ENCODE assay signal across 14 cellular contexts in genomic region chr1:205998457-205999241, GRCh38. TPM values are rescaled to one million over a fixed set of nuclear protein-coding genes. Genes with fewer than 3 reads are reported as not detected.
A peak's percentile ranks its signal among the peaks of the same experiment; 100 is the strongest.
DNase-seq lines count a peak whose midpoint lies in the region; TF ChIP-seq lines count a peak whose summit lies in the region.
"Had no signal": no experiment of that assay in that cellular context is flagged by ENCODE, and none has a peak within 500 bp of the region (broad histone marks: within the 10 kb centered on the region; RNA-seq: fewer than 3 reads in every experiment).

No MANE protein-coding gene starts in this region.

- H3K27me3 ChIP-seq in testis: no peaks in the 10 kb centered on the region

- H3K4me1 ChIP-seq in mesodermal cell (ENCODE audit: control insufficient read depth, insufficient read depth, low read length, poor library complexity, severe bottlenecking) (peaks cover 38% of the 10 kb centered on the region), testis (peaks cover 17% of the 10 kb centered on the region)

- TF ChIP-seq POLR2A in testis (IDR thresholded peaks at IDR 0.05): no peak

- in situ Hi-C loops in GM13977 (cut with MboI; ENCODE audit: low pct_unique_long_range_greater_than_20kb, low sequenced_read_pairs, unreplicated experiment): no loop called here

- POLR2A ChIA-PET in activated CD4-positive, alpha-beta memory T cell treated with anti-CD3 and anti-CD28 coated beads for 36 hours (lab: Charles Lee): no interaction called here
- POLR2A ChIA-PET in activated CD4-positive, alpha-beta memory T cell treated with anti-CD3 and anti-CD28 coated beads, Interleukin-2, amount 10 ng/mL, durations not matched to agents 7 days and 5 days (lab: Charles Lee): no interaction called here
- POLR2A ChIA-PET in GM10248 (lab: Yijun Ruan, JAX): no interaction called here

- H3K36me3 ChIP-seq in mesodermal cell (ENCODE audit: control insufficient read depth, insufficient read depth, low read length): no peaks in the 10 kb centered on the region
- H3K36me3 ChIP-seq in testis (ENCODE audit: low read depth, missing control alignments): no peaks in the 10 kb centered on the region

- no peak for TF ChIP-seq CTCF in testis (IDR thresholded peaks at IDR 0.05)
- TF ChIP-seq CTCF in GM13977 (IDR thresholded peaks at IDR 0.05; ENCODE audit: extremely low read depth, insufficient read depth, missing control alignments): no peak
- TF ChIP-seq CTCF in GM10248 (IDR thresholded peaks at IDR 0.05; ENCODE audit: control extremely low read depth, extremely low read depth, low read depth, missing control alignments): no peak

- peaks cover 10% of the 10 kb centered on the region for H3K27me3 Mint-ChIP-seq in activated CD4-positive, alpha-beta memory T cell treated with anti-CD3 and anti-CD28 coated beads for 36 hours
- H3K27me3 Mint-ChIP-seq in activated CD4-positive, alpha-beta memory T cell treated with anti-CD3 and anti-CD28 coated beads, Interleukin-2, amount 10 ng/mL, durations not matched to agents 7 days and 5 days: peaks cover 11% of the 10 kb centered on the region
- H3K27me3 Mint-ChIP-seq: activated naive CD4-positive, alpha-beta T cell treated with anti-CD3 and anti-CD28 coated beads, Interleukin-2, amount 50 U/mL, for 24 hours had no signal

- CTCF ChIA-PET in activated CD4-positive, alpha-beta memory T cell treated with anti-CD3 and anti-CD28 coated beads for 36 hours (lab: Charles Lee): interaction anchor here (1.3 to 3.8 kb wide), 6 partner anchors 13 to 207 kb away, joined by 3 to 23 read pairs (median 5); no protein-coding TSS in a partner anchor
- CTCF ChIA-PET in activated CD4-positive, alpha-beta memory T cell treated with anti-CD3 and anti-CD28 coated beads, Interleukin-2, amount 10 ng/mL, durations not matched to agents 7 days and 5 days (lab: Charles Lee): interaction anchor here (1.0 to 1.3 kb wide), 2 partner anchors 21 to 32 kb away, joined by 3 to 5 read pairs; no protein-coding TSS in a partner anchor
- CTCF ChIA-PET in GM10248 (lab: Yijun Ruan, JAX): interaction anchor here (1.0 to 6.0 kb wide), 9 partner anchors 13 to 129 kb away, joined by 3 to 41 read pairs (median 6); no protein-coding TSS in a partner anchor

- H3K9me3 Mint-ChIP-seq in activated CD4-positive, alpha-beta memory T cell treated with anti-CD3 and anti-CD28 coated beads for 36 hours: no peaks in the 10 kb centered on the region
- H3K9me3 Mint-ChIP-seq in activated CD4-positive, alpha-beta memory T cell treated with anti-CD3 and anti-CD28 coated beads, Interleukin-2, amount 10 ng/mL, durations not matched to agents 7 days and 5 days: no peaks in the 10 kb centered on the region
- H3K9me3 Mint-ChIP-seq: activated naive CD4-positive, alpha-beta T cell treated with anti-CD3 and anti-CD28 coated beads, Interleukin-2, amount 50 U/mL, for 24 hours had no signal

- no peak overlapping the region for H3K27ac Mint-ChIP-seq in activated CD4-positive, alpha-beta memory T cell treated with anti-CD3 and anti-CD28 coated beads for 36 hours
- H3K27ac Mint-ChIP-seq in activated CD4-positive, alpha-beta memory T cell treated with anti-CD3 and anti-CD28 coated beads, Interleukin-2, amount 10 ng/mL, durations not matched to agents 7 days and 5 days: no peak overlapping the region
- H3K27ac Mint-ChIP-seq: activated naive CD4-positive, alpha-beta T cell treated with anti-CD3 and anti-CD28 coated beads, Interleukin-2, amount 50 U/mL, for 24 hours; type B pancreatic cell had no signal

- H3K4me3 ChIP-seq in mesodermal cell (ENCODE audit: extremely low read depth, insufficient read depth, low read length, poor library complexity, severe bottlenecking): no peak overlapping the region
- no peak overlapping the region for H3K4me3 ChIP-seq in testis

- WGBS in mesodermal cell (ENCODE audit: insufficient coverage in 2 of 2), 2 experiments: 83 to 88% methylated on average over 7 of the region's 13 CpGs
- 74 to 92% methylated on average over 13 of the region's 13 CpGs for WGBS in testis, 2 donors

- peak; percentile 3 for DNase-seq in activated CD4-positive, alpha-beta memory T cell treated with anti-CD3 and anti-CD28 coated beads for 36 hours
- DNase-seq in activated CD4-positive, alpha-beta memory T cell treated with anti-CD3 and anti-CD28 coated beads, Interleukin-2, amount 10 ng/mL, durations not matched to agents 7 days and 5 days: no peak
- peak; percentile 89 for DNase-seq in globus pallidus (ENCODE audit: low spot score)
- DNase-seq in testis: peak; percentile 44
- no peak for DNase-seq in NK-92 (lab: John Stamatoyannopoulos, UW; ENCODE audit: unreplicated experiment)
- no peak for DNase-seq in GM13977 (ENCODE audit: low spot score)
- DNase-seq in GM10248 (ENCODE audit: extremely low spot score): no peak
- DNase-seq: GF-D8, NCI-H510A had no signal

- H3K4me1 Mint-ChIP-seq in activated CD4-positive, alpha-beta memory T cell treated with anti-CD3 and anti-CD28 coated beads for 36 hours (ENCODE audit: low read depth): peaks cover 20% of the 10 kb centered on the region
- peaks cover 7% of the 10 kb centered on the region for H3K4me1 Mint-ChIP-seq in activated CD4-positive, alpha-beta memory T cell treated with anti-CD3 and anti-CD28 coated beads, Interleukin-2, amount 10 ng/mL, durations not matched to agents 7 days and 5 days

- intact Hi-C loops in activated CD4-positive, alpha-beta memory T cell treated with anti-CD3 and anti-CD28 coated beads for 36 hours (cut with micrococcal nuclease): no loop called here
- intact Hi-C loops in testis (cut with DNase I; ENCODE audit: low total_unique reads): no loop called here

- H3K36me3 Mint-ChIP-seq in activated CD4-positive, alpha-beta memory T cell treated with anti-CD3 and anti-CD28 coated beads for 36 hours: no peaks in the 10 kb centered on the region
- H3K36me3 Mint-ChIP-seq in activated CD4-positive, alpha-beta memory T cell treated with anti-CD3 and anti-CD28 coated beads, Interleukin-2, amount 10 ng/mL, durations not matched to agents 7 days and 5 days (ENCODE audit: low read depth): no peaks in the 10 kb centered on the region
- H3K36me3 Mint-ChIP-seq: activated naive CD4-positive, alpha-beta T cell treated with anti-CD3 and anti-CD28 coated beads, Interleukin-2, amount 50 U/mL, for 24 hours; type B pancreatic cell had no signal

- no peak overlapping the region for H3K4me3 Mint-ChIP-seq in activated CD4-positive, alpha-beta memory T cell treated with anti-CD3 and anti-CD28 coated beads for 36 hours
- H3K4me3 Mint-ChIP-seq in activated CD4-positive, alpha-beta memory T cell treated with anti-CD3 and anti-CD28 coated beads, Interleukin-2, amount 10 ng/mL, durations not matched to agents 7 days and 5 days: no peak overlapping the region
- H3K4me3 Mint-ChIP-seq: activated naive CD4-positive, alpha-beta T cell treated with anti-CD3 and anti-CD28 coated beads, Interleukin-2, amount 50 U/mL, for 24 hours; type B pancreatic cell had no signal

- H3K27ac ChIP-seq in mesodermal cell (ENCODE audit: low read depth, low read length, severe bottlenecking) (peak overlapping the region; percentile 79), testis (no peak overlapping the region)

- peaks cover 6% of the 10 kb centered on the region for H3K9me3 ChIP-seq in mesodermal cell (ENCODE audit: control insufficient read depth, low read length)
- no peaks in the 10 kb centered on the region for H3K9me3 ChIP-seq in testis

RNA-seq across cellular contexts. Expression of gene RAB7B, which starts 4.5 kb away (rescaled TPM):
- total RNA-seq in activated CD4-positive, alpha-beta memory T cell treated with anti-CD3 and anti-CD28 coated beads for 36 hours: not detected
- not detected for total RNA-seq in activated CD4-positive, alpha-beta memory T cell treated with anti-CD3 and anti-CD28 coated beads, Interleukin-2, amount 10 ng/mL, durations not matched to agents 7 days and 5 days
- polyA plus RNA-seq in mesodermal cell (2013, experiment 1 of 2): 2.4 TPM
- polyA plus RNA-seq in mesodermal cell (2013, experiment 2 of 2): 1.6 TPM
- total RNA-seq in testis: 1 to 10 TPM; 1.7 to 8.4 TPM
- polyA plus RNA-seq in testis (ENCODE audit: insufficient read depth, low read depth, low replicate concordance): 6.2 TPM
- polyA plus RNA-seq: neural cell had no signal

RNA-seq across cellular contexts. Expression of gene CTSE, which starts 25.0 kb away (rescaled TPM):
- total RNA-seq in activated CD4-positive, alpha-beta memory T cell treated with anti-CD3 and anti-CD28 coated beads for 36 hours: not detected
- total RNA-seq in activated CD4-positive, alpha-beta memory T cell treated with anti-CD3 and anti-CD28 coated beads, Interleukin-2, amount 10 ng/mL, durations not matched to agents 7 days and 5 days: not detected
- 0.33 TPM for polyA plus RNA-seq in mesodermal cell (2013, experiment 1 of 2)
- polyA plus RNA-seq in mesodermal cell (2013, experiment 2 of 2): not detected
- total RNA-seq in testis: under 1 TPM in 1 of 2 donors, not detected in 1; 0.16 TPM
- polyA plus RNA-seq in testis (ENCODE audit: insufficient read depth, low read depth, low replicate concordance): 0.98 TPM
- polyA plus RNA-seq: neural cell had no signal

RNA-seq across cellular contexts. Expression of gene RHEX, which starts 54.3 kb away (rescaled TPM):
- total RNA-seq in activated CD4-positive, alpha-beta memory T cell treated with anti-CD3 and anti-CD28 coated beads for 36 hours: not detected
- not detected for total RNA-seq in activated CD4-positive, alpha-beta memory T cell treated with anti-CD3 and anti-CD28 coated beads, Interleukin-2, amount 10 ng/mL, durations not matched to agents 7 days and 5 days
- polyA plus RNA-seq in mesodermal cell (2013, experiment 1 of 2): not detected
- polyA plus RNA-seq in mesodermal cell (2013, experiment 2 of 2): not detected
- 1 to 10 TPM; 2.4 to 3.0 TPM for total RNA-seq in testis
- 2.9 TPM for polyA plus RNA-seq in testis (ENCODE audit: insufficient read depth, low read depth, low replicate concordance)
- total RNA-seq: MCF 10A had no signal
- polyA plus RNA-seq: neural cell had no signal

RNA-seq across cellular contexts. Expression of gene SLC26A9, which starts 55.4 kb away (rescaled TPM):
- not detected for total RNA-seq in activated CD4-positive, alpha-beta memory T cell treated with anti-CD3 and anti-CD28 coated beads for 36 hours
- total RNA-seq in activated CD4-positive, alpha-beta memory T cell treated with anti-CD3 and anti-CD28 coated beads, Interleukin-2, amount 10 ng/mL, durations not matched to agents 7 days and 5 days: not detected
- 0.29 TPM for polyA plus RNA-seq in mesodermal cell (2013, experiment 1 of 2)
- polyA plus RNA-seq in mesodermal cell (2013, experiment 2 of 2): not detected
- total RNA-seq in testis: under 1 TPM; 0.24 to 0.43 TPM
- polyA plus RNA-seq in testis (ENCODE audit: insufficient read depth, low read depth, low replicate concordance): 0.26 TPM
- total RNA-seq: MCF 10A had no signal
- polyA plus RNA-seq: neural cell had no signal

Comparison
In these comparisons a context has a peak if more than half of its experiments do, and no peak if none do; other contexts are left out.
1. DNase-seq: peak in activated CD4-positive, alpha-beta memory T cell treated with anti-CD3 and anti-CD28 coated beads for 36 hours (single experiment), globus pallidus (single experiment) and testis (single experiment); none in activated CD4-positive, alpha-beta memory T cell treated with anti-CD3 and anti-CD28 coated beads, Interleukin-2, amount 10 ng/mL, durations not matched to agents 7 days and 5 days (single experiment), NK-92 (single experiment), GM13977 (single experiment) and GM10248 (single experiment).